In the genomic region with DNA sequence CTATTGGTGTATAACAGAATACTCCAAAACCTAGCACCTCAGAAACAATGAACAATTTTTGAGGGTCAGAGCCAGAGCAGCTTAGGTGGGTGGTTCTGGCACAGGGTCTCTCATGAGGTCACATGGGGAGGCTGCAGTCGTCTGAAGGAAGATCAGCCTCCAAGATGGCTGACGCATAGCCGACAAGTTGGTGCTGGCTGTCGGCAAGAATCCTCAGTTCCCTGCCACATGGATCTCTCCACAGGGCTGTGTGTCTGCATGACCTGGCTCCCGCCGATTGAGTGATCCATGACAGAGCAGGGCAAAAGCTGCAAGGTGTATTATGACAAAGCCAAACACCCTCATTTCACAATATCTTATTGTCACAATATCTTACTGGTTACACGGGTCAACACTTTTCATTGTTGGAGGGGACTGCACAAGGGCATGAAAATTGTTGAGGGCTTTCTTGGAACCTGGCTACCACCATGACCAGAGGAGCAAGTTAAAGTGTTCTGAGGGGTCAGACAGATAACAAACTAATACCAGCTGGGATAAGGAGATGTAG, we compare ENCODE assay signal across 1 cellular context.
TF ChIP-seq lines count a peak whose summit lies in the region.

No MANE protein-coding gene starts in this region.

TF ChIP-seq in HepG2, 621 proteins besides CTCF, POLR2A, EP300 and RAD21 (continued from another document and continues in another):
- TF ChIP-seq, protein P1, sequence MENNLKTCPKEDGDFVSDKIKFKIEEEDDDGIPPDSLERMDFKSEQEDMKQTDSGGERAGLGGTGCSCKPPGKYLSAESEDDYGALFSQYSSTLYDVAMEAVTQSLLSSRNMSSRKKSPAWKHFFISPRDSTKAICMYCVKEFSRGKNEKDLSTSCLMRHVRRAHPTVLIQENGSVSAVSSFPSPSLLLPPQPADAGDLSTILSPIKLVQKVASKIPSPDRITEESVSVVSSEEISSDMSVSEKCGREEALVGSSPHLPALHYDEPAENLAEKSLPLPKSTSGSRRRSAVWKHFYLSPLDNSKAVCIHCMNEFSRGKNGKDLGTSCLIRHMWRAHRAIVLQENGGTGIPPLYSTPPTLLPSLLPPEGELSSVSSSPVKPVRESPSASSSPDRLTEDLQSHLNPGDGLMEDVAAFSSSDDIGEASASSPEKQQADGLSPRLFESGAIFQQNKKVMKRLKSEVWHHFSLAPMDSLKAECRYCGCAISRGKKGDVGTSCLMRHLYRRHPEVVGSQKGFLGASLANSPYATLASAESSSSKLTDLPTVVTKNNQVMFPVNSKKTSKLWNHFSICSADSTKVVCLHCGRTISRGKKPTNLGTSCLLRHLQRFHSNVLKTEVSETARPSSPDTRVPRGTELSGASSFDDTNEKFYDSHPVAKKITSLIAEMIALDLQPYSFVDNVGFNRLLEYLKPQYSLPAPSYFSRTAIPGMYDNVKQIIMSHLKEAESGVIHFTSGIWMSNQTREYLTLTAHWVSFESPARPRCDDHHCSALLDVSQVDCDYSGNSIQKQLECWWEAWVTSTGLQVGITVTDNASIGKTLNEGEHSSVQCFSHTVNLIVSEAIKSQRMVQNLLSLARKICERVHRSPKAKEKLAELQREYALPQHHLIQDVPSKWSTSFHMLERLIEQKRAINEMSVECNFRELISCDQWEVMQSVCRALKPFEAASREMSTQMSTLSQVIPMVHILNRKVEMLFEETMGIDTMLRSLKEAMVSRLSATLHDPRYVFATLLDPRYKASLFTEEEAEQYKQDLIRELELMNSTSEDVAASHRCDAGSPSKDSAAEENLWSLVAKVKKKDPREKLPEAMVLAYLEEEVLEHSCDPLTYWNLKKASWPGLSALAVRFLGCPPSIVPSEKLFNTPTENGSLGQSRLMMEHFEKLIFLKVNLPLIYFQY (CRISPR knock-in tag; IDR thresholded peaks at IDR 0.05; ENCODE audit: borderline replicate concordance), result no peak
- TF ChIP-seq, protein P2, sequence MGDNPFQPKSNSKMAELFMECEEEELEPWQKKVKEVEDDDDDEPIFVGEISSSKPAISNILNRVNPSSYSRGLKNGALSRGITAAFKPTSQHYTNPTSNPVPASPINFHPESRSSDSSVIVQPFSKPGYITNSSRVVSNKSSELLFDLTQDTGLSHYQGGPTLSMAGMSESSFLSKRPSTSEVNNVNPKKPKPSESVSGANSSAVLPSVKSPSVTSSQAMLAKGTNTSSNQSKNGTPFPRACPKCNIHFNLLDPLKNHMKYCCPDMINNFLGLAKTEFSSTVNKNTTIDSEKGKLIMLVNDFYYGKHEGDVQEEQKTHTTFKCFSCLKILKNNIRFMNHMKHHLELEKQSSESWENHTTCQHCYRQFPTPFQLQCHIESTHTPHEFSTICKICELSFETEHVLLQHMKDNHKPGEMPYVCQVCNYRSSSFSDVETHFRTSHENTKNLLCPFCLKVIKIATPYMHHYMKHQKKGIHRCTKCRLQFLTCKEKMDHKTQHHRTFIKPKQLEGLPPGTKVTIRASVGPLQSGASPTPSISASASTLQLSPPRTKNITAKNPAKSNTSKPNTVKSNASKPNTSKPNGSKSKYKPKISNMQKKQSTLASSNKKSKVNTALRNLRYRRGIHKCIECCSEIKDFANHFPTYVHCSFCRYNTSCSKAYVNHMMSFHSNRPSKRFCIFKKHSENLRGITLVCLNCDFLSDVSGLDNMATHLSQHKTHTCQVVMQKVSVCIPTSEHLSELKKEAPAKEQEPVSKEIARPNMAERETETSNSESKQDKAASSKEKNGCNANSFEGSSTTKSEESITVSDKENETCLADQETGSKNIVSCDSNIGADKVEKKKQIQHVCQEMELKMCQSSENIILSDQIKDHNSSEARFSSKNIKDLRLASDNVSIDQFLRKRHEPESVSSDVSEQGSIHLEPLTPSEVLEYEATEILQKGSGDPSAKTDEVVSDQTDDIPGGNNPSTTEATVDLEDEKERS (CRISPR knock-in tag; IDR thresholded peaks at IDR 0.05), result 0 out of 2 replicates have a peak, but pooled peaks have one; percentile 27
- no peak for TF ChIP-seq CBFB (CRISPR knock-in tag; IDR thresholded peaks at IDR 0.05)
- TF ChIP-seq ZNF644 (CRISPR knock-in tag; IDR thresholded peaks at IDR 0.05; ENCODE audit: low read depth), result no peak
- TF ChIP-seq, protein P3, sequence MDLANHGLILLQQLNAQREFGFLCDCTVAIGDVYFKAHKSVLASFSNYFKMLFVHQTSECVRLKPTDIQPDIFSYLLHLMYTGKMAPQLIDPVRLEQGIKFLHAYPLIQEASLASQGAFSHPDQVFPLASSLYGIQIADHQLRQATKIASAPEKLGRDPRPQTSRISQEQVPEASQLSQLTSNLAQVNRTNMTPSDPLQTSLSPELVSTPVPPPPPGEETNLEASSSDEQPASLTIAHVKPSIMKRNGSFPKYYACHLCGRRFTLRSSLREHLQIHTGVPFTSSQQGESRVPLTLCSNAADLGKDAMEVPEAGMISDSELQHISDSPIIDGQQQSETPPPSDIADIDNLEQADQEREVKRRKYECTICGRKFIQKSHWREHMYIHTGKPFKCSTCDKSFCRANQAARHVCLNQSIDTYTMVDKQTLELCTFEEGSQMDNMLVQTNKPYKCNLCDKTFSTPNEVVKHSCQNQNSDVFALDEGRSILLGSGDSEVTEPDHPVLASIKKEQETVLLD (CRISPR knock-in tag; IDR thresholded peaks at IDR 0.05; ENCODE audit: low read depth), result no peak
- TF ChIP-seq, protein P4, sequence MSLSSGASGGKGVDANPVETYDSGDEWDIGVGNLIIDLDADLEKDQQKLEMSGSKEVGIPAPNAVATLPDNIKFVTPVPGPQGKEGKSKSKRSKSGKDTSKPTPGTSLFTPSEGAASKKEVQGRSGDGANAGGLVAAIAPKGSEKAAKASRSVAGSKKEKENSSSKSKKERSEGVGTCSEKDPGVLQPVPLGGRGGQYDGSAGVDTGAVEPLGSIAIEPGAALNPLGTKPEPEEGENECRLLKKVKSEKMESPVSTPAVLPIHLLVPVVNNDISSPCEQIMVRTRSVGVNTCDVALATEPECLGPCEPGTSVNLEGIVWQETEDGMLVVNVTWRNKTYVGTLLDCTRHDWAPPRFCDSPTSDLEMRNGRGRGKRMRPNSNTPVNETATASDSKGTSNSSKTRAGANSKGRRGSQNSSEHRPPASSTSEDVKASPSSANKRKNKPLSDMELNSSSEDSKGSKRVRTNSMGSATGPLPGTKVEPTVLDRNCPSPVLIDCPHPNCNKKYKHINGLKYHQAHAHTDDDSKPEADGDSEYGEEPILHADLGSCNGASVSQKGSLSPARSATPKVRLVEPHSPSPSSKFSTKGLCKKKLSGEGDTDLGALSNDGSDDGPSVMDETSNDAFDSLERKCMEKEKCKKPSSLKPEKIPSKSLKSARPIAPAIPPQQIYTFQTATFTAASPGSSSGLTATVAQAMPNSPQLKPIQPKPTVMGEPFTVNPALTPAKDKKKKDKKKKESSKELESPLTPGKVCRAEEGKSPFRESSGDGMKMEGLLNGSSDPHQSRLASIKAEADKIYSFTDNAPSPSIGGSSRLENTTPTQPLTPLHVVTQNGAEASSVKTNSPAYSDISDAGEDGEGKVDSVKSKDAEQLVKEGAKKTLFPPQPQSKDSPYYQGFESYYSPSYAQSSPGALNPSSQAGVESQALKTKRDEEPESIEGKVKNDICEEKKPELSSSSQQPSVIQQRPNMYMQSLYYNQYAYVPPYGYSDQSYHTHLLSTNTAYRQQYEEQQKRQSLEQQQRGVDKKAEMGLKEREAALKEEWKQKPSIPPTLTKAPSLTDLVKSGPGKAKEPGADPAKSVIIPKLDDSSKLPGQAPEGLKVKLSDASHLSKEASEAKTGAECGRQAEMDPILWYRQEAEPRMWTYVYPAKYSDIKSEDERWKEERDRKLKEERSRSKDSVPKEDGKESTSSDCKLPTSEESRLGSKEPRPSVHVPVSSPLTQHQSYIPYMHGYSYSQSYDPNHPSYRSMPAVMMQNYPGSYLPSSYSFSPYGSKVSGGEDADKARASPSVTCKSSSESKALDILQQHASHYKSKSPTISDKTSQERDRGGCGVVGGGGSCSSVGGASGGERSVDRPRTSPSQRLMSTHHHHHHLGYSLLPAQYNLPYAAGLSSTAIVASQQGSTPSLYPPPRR (CRISPR knock-in tag; IDR thresholded peaks at IDR 0.05; ENCODE audit: borderline replicate concordance), result no peak
- TF ChIP-seq ZSCAN29 (CRISPR knock-in tag; conservative IDR thresholded peaks at IDR 0.05), result no peak
- TF ChIP-seq, protein P5, sequence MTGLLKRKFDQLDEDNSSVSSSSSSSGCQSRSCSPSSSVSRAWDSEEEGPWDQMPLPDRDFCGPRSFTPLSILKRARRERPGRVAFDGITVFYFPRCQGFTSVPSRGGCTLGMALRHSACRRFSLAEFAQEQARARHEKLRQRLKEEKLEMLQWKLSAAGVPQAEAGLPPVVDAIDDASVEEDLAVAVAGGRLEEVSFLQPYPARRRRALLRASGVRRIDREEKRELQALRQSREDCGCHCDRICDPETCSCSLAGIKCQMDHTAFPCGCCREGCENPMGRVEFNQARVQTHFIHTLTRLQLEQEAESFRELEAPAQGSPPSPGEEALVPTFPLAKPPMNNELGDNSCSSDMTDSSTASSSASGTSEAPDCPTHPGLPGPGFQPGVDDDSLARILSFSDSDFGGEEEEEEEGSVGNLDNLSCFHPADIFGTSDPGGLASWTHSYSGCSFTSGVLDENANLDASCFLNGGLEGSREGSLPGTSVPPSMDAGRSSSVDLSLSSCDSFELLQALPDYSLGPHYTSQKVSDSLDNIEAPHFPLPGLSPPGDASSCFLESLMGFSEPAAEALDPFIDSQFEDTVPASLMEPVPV (CRISPR knock-in tag; IDR thresholded peaks at IDR 0.05), result no peak
- TF ChIP-seq ZNF143 (CRISPR knock-in tag; IDR thresholded peaks at IDR 0.05), result no peak
- no peak for TF ChIP-seq SOX6 (IDR thresholded peaks at IDR 0.05)
- TF ChIP-seq SOX6 (CRISPR knock-in tag; IDR thresholded peaks at IDR 0.05), result peak; percentile 49; the same call in 1 of the 2 replicates
- TF ChIP-seq ZNF790 (CRISPR knock-in tag; IDR thresholded peaks at IDR 0.05; ENCODE audit: borderline replicate concordance), result no peak
- no peak for TF ChIP-seq ETV6 (CRISPR knock-in tag; conservative IDR thresholded peaks at IDR 0.05)
- TF ChIP-seq, protein P6, sequence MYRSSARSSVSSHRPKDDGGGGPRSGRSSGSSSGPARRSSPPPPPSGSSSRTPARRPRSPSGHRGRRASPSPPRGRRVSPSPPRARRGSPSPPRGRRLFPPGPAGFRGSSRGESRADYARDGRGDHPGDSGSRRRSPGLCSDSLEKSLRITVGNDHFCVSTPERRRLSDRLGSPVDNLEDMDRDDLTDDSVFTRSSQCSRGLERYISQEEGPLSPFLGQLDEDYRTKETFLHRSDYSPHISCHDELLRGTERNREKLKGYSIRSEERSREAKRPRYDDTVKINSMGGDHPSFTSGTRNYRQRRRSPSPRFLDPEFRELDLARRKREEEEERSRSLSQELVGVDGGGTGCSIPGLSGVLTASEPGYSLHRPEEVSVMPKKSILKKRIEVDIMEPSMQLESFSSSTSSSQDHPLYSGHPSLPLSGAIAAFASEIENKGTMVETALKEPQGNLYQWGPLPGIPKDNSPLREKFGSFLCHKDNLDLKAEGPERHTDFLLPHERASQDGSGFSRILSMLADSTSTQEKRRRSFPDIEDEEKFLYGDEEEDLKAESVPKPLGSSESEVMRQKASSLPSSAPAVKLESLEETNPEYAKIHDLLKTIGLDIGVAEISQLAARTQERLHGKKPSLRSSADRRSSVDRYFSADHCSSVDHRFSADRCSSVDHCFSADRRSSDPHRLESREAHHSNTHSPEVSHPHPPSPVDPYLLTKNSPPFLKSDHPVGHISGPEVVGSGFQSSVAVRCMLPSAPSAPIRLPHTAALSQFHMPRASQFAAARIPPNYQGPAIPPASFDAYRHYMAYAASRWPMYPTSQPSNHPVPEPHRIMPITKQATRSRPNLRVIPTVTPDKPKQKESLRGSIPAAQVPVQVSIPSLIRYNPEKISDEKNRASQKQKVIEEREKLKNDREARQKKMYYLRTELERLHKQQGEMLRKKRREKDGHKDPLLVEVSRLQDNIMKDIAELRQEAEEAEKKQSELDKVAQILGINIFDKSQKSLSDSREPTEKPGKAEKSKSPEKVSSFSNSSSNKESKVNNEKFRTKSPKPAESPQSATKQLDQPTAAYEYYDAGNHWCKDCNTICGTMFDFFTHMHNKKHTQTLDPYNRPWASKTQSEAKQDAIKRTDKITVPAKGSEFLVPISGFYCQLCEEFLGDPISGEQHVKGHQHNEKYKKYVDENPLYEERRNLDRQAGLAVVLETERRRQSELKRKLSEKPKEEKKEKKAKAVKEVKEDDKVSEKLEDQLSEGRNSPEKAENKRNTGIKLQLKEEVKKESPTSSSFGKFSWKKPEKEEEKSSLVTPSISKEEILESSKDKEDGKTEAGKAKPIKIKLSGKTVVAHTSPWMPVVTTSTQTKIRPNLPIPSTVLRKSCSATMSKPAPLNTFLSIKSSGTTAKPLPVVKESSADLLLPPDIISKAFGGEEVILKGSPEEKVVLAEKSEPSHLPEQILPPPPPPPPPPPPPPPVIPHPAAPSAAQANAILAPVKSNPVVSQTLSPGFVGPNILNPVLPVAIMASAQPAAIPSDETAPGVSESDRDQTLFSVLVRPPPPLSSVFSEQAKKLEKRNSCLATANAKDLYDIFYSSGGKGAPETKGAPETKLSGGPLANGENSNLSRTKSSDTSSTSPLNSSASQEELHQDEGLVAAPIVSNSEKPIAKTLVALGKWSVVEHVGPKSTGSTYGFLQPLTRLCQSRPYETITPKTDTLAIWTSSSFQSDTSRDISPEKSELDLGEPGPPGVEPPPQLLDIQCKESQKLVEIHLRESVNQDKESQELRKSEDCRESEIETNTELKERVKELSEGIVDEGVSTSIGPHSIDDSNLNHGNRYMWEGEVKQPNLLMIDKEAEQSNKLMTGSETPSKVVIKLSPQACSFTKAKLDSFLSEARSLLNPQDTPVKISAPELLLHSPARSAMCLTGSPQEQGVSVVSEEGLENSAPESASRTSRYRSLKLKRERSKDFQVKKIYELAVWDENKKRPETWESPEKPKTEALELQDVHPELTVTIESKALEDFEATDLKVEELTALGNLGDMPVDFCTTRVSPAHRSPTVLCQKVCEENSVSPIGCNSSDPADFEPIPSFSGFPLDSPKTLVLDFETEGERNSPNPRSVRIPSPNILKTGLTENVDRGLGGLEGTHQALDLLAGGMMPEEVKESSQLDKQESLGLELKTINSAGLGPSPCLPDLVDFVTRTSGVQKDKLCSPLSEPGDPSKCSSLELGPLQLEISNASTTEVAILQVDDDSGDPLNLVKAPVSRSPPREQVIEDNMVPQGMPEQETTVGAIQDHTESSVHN (CRISPR knock-in tag; IDR thresholded peaks at IDR 0.05), result no peak
- TF ChIP-seq ZNF24 (IDR thresholded peaks at IDR 0.05), result no peak
- TF ChIP-seq, protein P7, sequence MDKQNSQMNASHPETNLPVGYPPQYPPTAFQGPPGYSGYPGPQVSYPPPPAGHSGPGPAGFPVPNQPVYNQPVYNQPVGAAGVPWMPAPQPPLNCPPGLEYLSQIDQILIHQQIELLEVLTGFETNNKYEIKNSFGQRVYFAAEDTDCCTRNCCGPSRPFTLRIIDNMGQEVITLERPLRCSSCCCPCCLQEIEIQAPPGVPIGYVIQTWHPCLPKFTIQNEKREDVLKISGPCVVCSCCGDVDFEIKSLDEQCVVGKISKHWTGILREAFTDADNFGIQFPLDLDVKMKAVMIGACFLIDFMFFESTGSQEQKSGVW (CRISPR knock-in tag; IDR thresholded peaks at IDR 0.05; ENCODE audit: borderline replicate concordance), result no peak
- no peak for TF ChIP-seq GLI4 (CRISPR knock-in tag; IDR thresholded peaks at IDR 0.05; ENCODE audit: borderline replicate concordance)
- TF ChIP-seq, protein P8, sequence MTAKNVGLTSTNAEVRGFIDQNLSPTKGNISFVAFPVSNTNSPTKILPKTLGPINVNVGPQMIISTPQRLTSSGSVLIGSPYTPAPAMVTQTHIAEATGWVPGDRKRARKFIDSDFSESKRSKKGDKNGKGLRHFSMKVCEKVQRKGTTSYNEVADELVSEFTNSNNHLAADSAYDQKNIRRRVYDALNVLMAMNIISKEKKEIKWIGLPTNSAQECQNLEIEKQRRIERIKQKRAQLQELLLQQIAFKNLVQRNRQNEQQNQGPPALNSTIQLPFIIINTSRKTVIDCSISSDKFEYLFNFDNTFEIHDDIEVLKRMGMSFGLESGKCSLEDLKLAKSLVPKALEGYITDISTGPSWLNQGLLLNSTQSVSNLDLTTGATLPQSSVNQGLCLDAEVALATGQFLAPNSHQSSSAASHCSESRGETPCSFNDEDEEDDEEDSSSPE (CRISPR knock-in tag; IDR thresholded peaks at IDR 0.05), result no peak
- TF ChIP-seq ZNF616 (CRISPR knock-in tag; IDR thresholded peaks at IDR 0.05; ENCODE audit: low read depth), result no peak
- TF ChIP-seq SNAPC2 (CRISPR knock-in tag; IDR thresholded peaks at IDR 0.05), result no peak
